21 cellular contexts compared by ENCODE assay signal in genomic region chr10:118922226-118922625, GRCh38.
DNase-seq lines count a peak whose midpoint lies in the region; ATAC-seq, FAIRE-seq and TF ChIP-seq lines count a peak whose summit lies in the region.
"Had no signal": no experiment of that assay in that cellular context is flagged by ENCODE, and none has a peak within 500 bp of the region (broad histone marks: within the 10 kb centered on the region; RNA-seq: fewer than 3 reads in every experiment).

No MANE protein-coding gene starts in this region.

- H3K36me3 ChIP-seq in RWPE2 (ENCODE audit: low read depth): no peaks in the 10 kb centered on the region
- no peaks in the 10 kb centered on the region for H3K36me3 ChIP-seq in small intestine (ENCODE audit: control insufficient read depth in 2 of 2, insufficient read depth in 2 of 2, low read length in 2 of 2)
- no peaks in the 10 kb centered on the region for H3K36me3 ChIP-seq in H7 (replicated peaks; ENCODE audit: control insufficient read depth, insufficient read depth, low read length)
- H3K36me3 ChIP-seq: heart right ventricle, MG63, pancreas had no signal

- H3K4me3 ChIP-seq in HFF-Myc (replicated peaks; ENCODE audit: low read depth, low read length) (no peak overlapping the region), RWPE2 (ENCODE audit: severe bottlenecking) (no peak overlapping the region), small intestine (ENCODE audit: low read depth in 1 of 2, low read length in 2 of 2) (no peak overlapping the region), H7 (ENCODE audit: insufficient read depth, low read depth, low read length) (no peak overlapping the region)
- H3K4me3 ChIP-seq: coronary artery, heart right ventricle, MG63, pancreas had no signal

- FAIRE-seq in small intestine (lab: Jason Lieb, UNC): no peak
- FAIRE-seq: H54, pancreas had no signal

- H3K4me1 ChIP-seq in RWPE2 (ENCODE audit: insufficient read depth, poor library complexity, severe bottlenecking) (no peaks in the 10 kb centered on the region), small intestine (ENCODE audit: control insufficient read depth in 2 of 2, insufficient read depth in 1 of 2, low read depth in 1 of 2, low read length in 1 of 2) (no peaks in the 10 kb centered on the region)
- H3K4me1 ChIP-seq: pancreas had no signal

- WGBS in small intestine, 3 donors: 13 to 35% (median 28%) methylated on average over 1 of the region's 1 CpG

- no peaks in the 10 kb centered on the region for H3K9me3 ChIP-seq in RWPE2 (ENCODE audit: severe bottlenecking)
- no peaks in the 10 kb centered on the region for H3K9me3 ChIP-seq in small intestine (ENCODE audit: control insufficient read depth, low read depth)
- H3K9me3 ChIP-seq: heart right ventricle, MG63, pancreas had no signal

- TF ChIP-seq CTCF in HFF-Myc (IDR thresholded peaks at IDR 0.05; ENCODE audit: low read depth, low read length, missing control alignments) (no peak), RWPE2 (IDR thresholded peaks at IDR 0.05; ENCODE audit: poor library complexity, severe bottlenecking) (no peak)

- no peaks in the 10 kb centered on the region for H3K27me3 ChIP-seq in RWPE2 (ENCODE audit: insufficient read depth, poor library complexity, severe bottlenecking)
- no peaks in the 10 kb centered on the region for H3K27me3 ChIP-seq in small intestine (ENCODE audit: control insufficient read depth in 2 of 2, insufficient read depth in 2 of 2, low read length in 2 of 2)
- H3K27me3 ChIP-seq in H7 (ENCODE audit: control insufficient read depth, insufficient read depth, low read length): no peaks in the 10 kb centered on the region
- H3K27me3 ChIP-seq: heart right ventricle, MG63, pancreas had no signal

- ATAC-seq in RWPE2 (ENCODE audit: low read depth): 0 out of 3 replicates have a peak, but pooled peaks have one; percentile 17
- ATAC-seq: heart right ventricle, natural killer cell, pancreas, T-helper 17 cell had no signal

- DNase-seq in HFF-Myc (ENCODE audit: extremely low read depth, low read depth) (peak; percentile 10), RWPE2 (ENCODE audit: low spot score) (no peak), islet precursor cell (peak; percentile 27), small intestine (peak; percentile 39), GM19240 (ENCODE audit: insufficient read length, low spot score) (no peak), retina (no peak), H7 (no peak), ureter (ENCODE audit: low spot score) (no peak)
- DNase-seq: activated CD4-positive, alpha-beta T cell treated with anti-CD3 and anti-CD28 coated beads, Interleukin-2, amount 10 ng/mL, durations not matched to agents 7 days and 5 days; activated naive CD8-positive, alpha-beta T cell treated with anti-CD3 and anti-CD28 coated beads, Interleukin-2, amount 10 ng/mL, durations not matched to agents 7 days and 5 days; heart right ventricle; MG63; natural killer cell; NCI-H1436 treated with DMSO at 0.1 percent for 48 hours; NCI-H748 treated with DMSO at 0.1 percent for 48 hours; OCI-M1; pancreas; stimulated activated naive CD4-positive, alpha-beta T cell; T-helper 17 cell had no signal

- no peak overlapping the region for H3K27ac ChIP-seq in RWPE2 (ENCODE audit: poor library complexity, severe bottlenecking)
- H3K27ac ChIP-seq in small intestine (ENCODE audit: low read depth in 1 of 2, low read length in 1 of 2): no peak overlapping the region
- H3K27ac ChIP-seq: coronary artery, heart right ventricle, pancreas had no signal

Comparison
In these comparisons a context has a peak if more than half of its experiments do, and no peak if none do; other contexts are left out.
1. DNase-seq: peak in HFF-Myc (single experiment), islet precursor cell (single experiment) and small intestine (single experiment); none in RWPE2 (single experiment), GM19240 (single experiment), retina (single experiment), H7 (single experiment) and ureter (single experiment).